ENCODE assay signal across 13 cellular contexts in genomic region chr5:140869555-140869886, GRCh38. TPM values are rescaled to one million over a fixed set of nuclear protein-coding genes. Genes with fewer than 3 reads are reported as not detected.
DNase-seq lines count a peak whose midpoint lies in the region; ATAC-seq and TF ChIP-seq lines count a peak whose summit lies in the region.
"Had no signal": no experiment of that assay in that cellular context is flagged by ENCODE, and none has a peak within 500 bp of the region (broad histone marks: within the 10 kb centered on the region; RNA-seq: fewer than 3 reads in every experiment).

No MANE protein-coding gene starts in this region.

- H3K9ac ChIP-seq in HUES6 (ENCODE audit: low read length): no peak overlapping the region

- no peaks in the 10 kb centered on the region for H3K27me3 ChIP-seq in HUES6 (ENCODE audit: control insufficient read depth, insufficient read depth, low read length)
- H3K27me3 ChIP-seq in left lung: peaks cover 4 to 75% of the 10 kb centered on the region in 2 donors
- H3K27me3 ChIP-seq: brain microvascular endothelial cell had no signal

- H3K36me3 ChIP-seq in HUES6 (ENCODE audit: control insufficient read depth, insufficient read depth, low read length): peaks cover 16% of the 10 kb centered on the region
- no peaks in the 10 kb centered on the region for H3K36me3 ChIP-seq in left lung
- H3K36me3 ChIP-seq: brain microvascular endothelial cell had no signal

- H3K9me3 ChIP-seq in HUES6 (ENCODE audit: control insufficient read depth, insufficient read depth, low read depth, low read length) (peaks cover 2% of the 10 kb centered on the region; the same call in 1 of the 2 replicates), left lung (peaks cover 0 to 30% of the 10 kb centered on the region in 2 donors)

- H3K27ac ChIP-seq in HUES6 (ENCODE audit: low read depth, low read length) (no peak overlapping the region), left lung (no peak overlapping the region)
- H3K27ac ChIP-seq: brain microvascular endothelial cell had no signal

- H3K4me3 ChIP-seq in AG10803 (ENCODE audit: low read length): no peak overlapping the region
- H3K4me3 ChIP-seq in HUES6 (ENCODE audit: low read depth, low read length): peak overlapping the region; percentile 54
- peak overlapping the region in 1 of 2 donors; percentile 25 for H3K4me3 ChIP-seq in left lung

- DNase-seq in AG10803 (ENCODE audit: low read depth) (no peak), cerebellum (ENCODE audit: low spot score) (peak; percentile 27), left lung (no peak)
- DNase-seq in NK-92 treated with Interleukin-12 subunit alpha and Interleukin-12 subunit beta, amount 100 ng/mL, for 24 hours (lab: John Stamatoyannopoulos, UW): no peak
- no peak for DNase-seq in activated CD8-positive, alpha-beta memory T cell treated with anti-CD3 and anti-CD28 coated beads, Interleukin-2, amount 50 U/mL, for 48 hours
- DNase-seq: brain microvascular endothelial cell, GF-D8 had no signal

- intact Hi-C loops in left lung (cut with DNase I): no loop called here

- peak; percentile 69 for ATAC-seq in left lung
- ATAC-seq in HG02571 (IDR thresholded peaks at IDR 0.05; ENCODE audit: unreplicated experiment): no peak
- ATAC-seq in HG02798 (IDR thresholded peaks at IDR 0.05; ENCODE audit: poor library complexity, unreplicated experiment): no peak
- ATAC-seq: sciatic nerve had no signal

- peak; percentile 32 for TF ChIP-seq CTCF in AG10803 (conservative IDR thresholded peaks at IDR 0.05; ENCODE audit: low read length)
- TF ChIP-seq CTCF in left lung (IDR thresholded peaks at IDR 0.05): no peak

- H3K4me1 ChIP-seq in HUES6 (ENCODE audit: control insufficient read depth, insufficient read depth, low read length): peaks cover 2% of the 10 kb centered on the region; the same call in 1 of the 2 replicates
- H3K4me1 ChIP-seq in left lung: no peaks in the 10 kb centered on the region

RNA-seq across cellular contexts. Expression of gene PCDHA11, which starts 0.8 kb away (rescaled TPM):
- total RNA-seq in cerebellum (27.7 TPM), left lung (1 to 10 TPM; 1.4 to 1.5 TPM)
- total RNA-seq: CD4-positive, CD25-positive, alpha-beta regulatory T cell; endothelial cell of umbilical vein had no signal

RNA-seq across cellular contexts. Expression of gene PCDHA12, which starts 5.6 kb away (rescaled TPM):
- total RNA-seq in cerebellum (16.2 TPM), left lung (1 to 10 TPM; 3.6 to 7.4 TPM)
- total RNA-seq: CD4-positive, CD25-positive, alpha-beta regulatory T cell; endothelial cell of umbilical vein had no signal

RNA-seq across cellular contexts. Expression of gene PCDHA13, which starts 12.4 kb away (rescaled TPM):
- 16.2 TPM for total RNA-seq in cerebellum
- total RNA-seq in left lung: 1 to 10 TPM; 1.5 to 1.7 TPM
- total RNA-seq: CD4-positive, CD25-positive, alpha-beta regulatory T cell; endothelial cell of umbilical vein had no signal

RNA-seq across cellular contexts. Expression of gene PCDHA10, which starts 13.8 kb away (rescaled TPM):
- total RNA-seq in cerebellum (20.4 TPM), left lung (1 to 10 TPM in 1 of 2 donors, under 1 TPM in 1; 0.47 to 1.7 TPM)
- total RNA-seq: CD4-positive, CD25-positive, alpha-beta regulatory T cell had no signal

RNA-seq across cellular contexts. Expression of gene PCDHA9, which starts 21.3 kb away (rescaled TPM):
- 22.7 TPM for total RNA-seq in cerebellum
- total RNA-seq in left lung: under 1 TPM in 1 of 2 donors, not detected in 1; 0.20 TPM
- total RNA-seq: CD4-positive, CD25-positive, alpha-beta regulatory T cell; endothelial cell of umbilical vein had no signal

Comparison
In these comparisons a context has a peak if more than half of its experiments do, and no peak if none do; other contexts are left out.
1. RNA of gene PCDHA11, which starts 0.8 kb away (total RNA-seq): 27.7 TPM in cerebellum (single experiment); 1.4 to 1.5 TPM in left lung; every median in the first group is over 10 times any median in the second.